Comparison of ENCODE assay signal across 22 cellular contexts in genomic region chr1:77625250-77625649, GRCh38. TPM values are rescaled to one million over a fixed set of nuclear protein-coding genes. Genes with fewer than 3 reads are reported as not detected.
DNase-seq lines count a peak whose midpoint lies in the region; ATAC-seq, FAIRE-seq and TF ChIP-seq lines count a peak whose summit lies in the region.
"Had no signal": no experiment of that assay in that cellular context is flagged by ENCODE, and none has a peak within 500 bp of the region (broad histone marks: within the 10 kb centered on the region; RNA-seq: fewer than 3 reads in every experiment).

No MANE protein-coding gene starts in this region.

- H3K27me3 Mint-ChIP-seq in activated T-cell treated with anti-CD3 and anti-CD28 coated beads, Interleukin-2, amount 50 U/mL, for 72 hours (ENCODE audit: low read depth), result no peaks in the 10 kb centered on the region
- H3K27me3 Mint-ChIP-seq in activated T-cell treated with anti-CD3 and anti-CD28 coated beads, Interleukin-2, amount 50 U/mL, for 4 hours (ENCODE audit: low read depth), result no peaks in the 10 kb centered on the region
- H3K27me3 Mint-ChIP-seq: CD8-positive, alpha-beta memory T cell had no signal

- ATAC-seq in activated T-cell treated with anti-CD3 and anti-CD28 coated beads, Interleukin-2, amount 50 U/mL, for 72 hours (replicated peaks in 1 of 2), result no peak
- ATAC-seq in activated T-cell treated with anti-CD3 and anti-CD28 coated beads, Interleukin-2, amount 50 U/mL, for 4 hours, result no peak
- ATAC-seq: K562 had no signal

- H3K36me3 Mint-ChIP-seq in activated T-cell treated with anti-CD3 and anti-CD28 coated beads, Interleukin-2, amount 50 U/mL, for 72 hours (ENCODE audit: insufficient read depth in 2 of 2), result peaks cover 7 to 10% of the 10 kb centered on the region in 2 donors
- peaks cover 39% of the 10 kb centered on the region for H3K36me3 Mint-ChIP-seq in activated T-cell treated with anti-CD3 and anti-CD28 coated beads, Interleukin-2, amount 50 U/mL, for 4 hours (ENCODE audit: insufficient read depth)

- 0 out of 2 replicates have a peak overlapping the region, but pooled peaks have one; percentile 40 for H3K27ac ChIP-seq in SK-N-MC
- H3K27ac ChIP-seq: BLaER1, PC-9, RWPE1 had no signal

- H3K9me3 Mint-ChIP-seq in activated T-cell treated with anti-CD3 and anti-CD28 coated beads, Interleukin-2, amount 50 U/mL, for 72 hours, result no peaks in the 10 kb centered on the region
- H3K9me3 Mint-ChIP-seq in activated T-cell treated with anti-CD3 and anti-CD28 coated beads, Interleukin-2, amount 50 U/mL, for 4 hours, result no peaks in the 10 kb centered on the region
- H3K9me3 Mint-ChIP-seq: CD8-positive, alpha-beta memory T cell had no signal

- H3K4me3 ChIP-seq in SK-N-MC, result no peak overlapping the region
- H3K4me3 ChIP-seq: BLaER1, K562, PC-9 had no signal

- H3K4me1 Mint-ChIP-seq in activated T-cell treated with anti-CD3 and anti-CD28 coated beads, Interleukin-2, amount 50 U/mL, for 72 hours (ENCODE audit: low read depth), result peaks cover 10% of the 10 kb centered on the region
- peaks cover 14% of the 10 kb centered on the region for H3K4me1 Mint-ChIP-seq in activated T-cell treated with anti-CD3 and anti-CD28 coated beads, Interleukin-2, amount 50 U/mL, for 4 hours (ENCODE audit: low read depth)

- no peak overlapping the region for H3K9ac ChIP-seq in SK-N-MC (ENCODE audit: insufficient read length)
- H3K9ac ChIP-seq: BLaER1 had no signal

- TF ChIP-seq POLR2A in H54 (IDR thresholded peaks at IDR 0.05; ENCODE audit: low read depth, low read length), result no peak

- peak overlapping the region; percentile 82 for H3K27ac Mint-ChIP-seq in activated T-cell treated with anti-CD3 and anti-CD28 coated beads, Interleukin-2, amount 50 U/mL, for 72 hours

- peaks cover 49% of the 10 kb centered on the region for H3K36me3 ChIP-seq in SK-N-MC (ENCODE audit: insufficient read depth, low read length)

- H3K4me3 Mint-ChIP-seq in activated T-cell treated with anti-CD3 and anti-CD28 coated beads, Interleukin-2, amount 50 U/mL, for 72 hours, result peak overlapping the region in 1 of 2 donors; percentile 6
- no peak overlapping the region for H3K4me3 Mint-ChIP-seq in activated T-cell treated with anti-CD3 and anti-CD28 coated beads, Interleukin-2, amount 50 U/mL, for 4 hours
- H3K4me3 Mint-ChIP-seq: CD8-positive, alpha-beta memory T cell had no signal

- DNase-seq in activated T-cell treated with anti-CD3 and anti-CD28 coated beads, Interleukin-2, amount 50 U/mL, for 72 hours, result no peak
- no peak for DNase-seq in activated T-cell treated with anti-CD3 and anti-CD28 coated beads, Interleukin-2, amount 50 U/mL, for 4 hours
- DNase-seq in SK-N-MC (ENCODE audit: low read depth, low spot score), result no peak
- peak; percentile 32 for DNase-seq in dermis blood vessel endothelial cell
- DNase-seq in H54 (ENCODE audit: insufficient read length, low spot score), result no peak
- DNase-seq in MV-4-11 (lab: John Stamatoyannopoulos, UW), result no peak
- no peak for DNase-seq in C1 segment of cervical spinal cord (lab: John Stamatoyannopoulos, UW)
- DNase-seq: CD8-positive, alpha-beta memory T cell; GOT3; NCI-H1417; NCI-H187; NCI-H226; NCI-H524; NCI-H82; PC-9; SIG-M5 had no signal

- H3K9me3 ChIP-seq in SK-N-MC (ENCODE audit: low read depth, low read length), result 0 out of 2 replicates have a peak, but pooled peaks cover 2% of the 10 kb centered on the region
- H3K9me3 ChIP-seq: BLaER1 had no signal

- FAIRE-seq in G401.6 (lab: Jason Lieb, UNC) (peak; percentile 21), H54 (lab: Jason Lieb, UNC) (no peak)
- FAIRE-seq: GM12892, GM18507, K562 had no signal

RNA-seq across cellular contexts. Expression of gene ZZZ3, which starts 57.2 kb away (rescaled TPM):
- total RNA-seq in activated T-cell treated with anti-CD3 and anti-CD28 coated beads, Interleukin-2, amount 50 U/mL, for 72 hours, result 10 to 100 TPM; 36.6 to 49.5 TPM
- total RNA-seq in activated T-cell treated with anti-CD3 and anti-CD28 coated beads, Interleukin-2, amount 50 U/mL, for 4 hours, result 10 to 100 TPM; 54.4 to 56.1 (median 55.8) TPM
- 98.9 and 101 TPM in 2 replicates for total RNA-seq in dermis blood vessel endothelial cell
